28 cellular contexts compared by ENCODE assay signal in genomic region chr2:46772500-46772899, GRCh38.
"Had no signal": no experiment of that assay in that cellular context is flagged by ENCODE, and none has a peak within 500 bp of the region (broad histone marks: within the 10 kb centered on the region; RNA-seq: fewer than 3 reads in every experiment).

No MANE protein-coding gene starts in this region.

- H3K4me1 ChIP-seq: left lung, prostate gland, thyroid gland, transverse colon had no signal

- H3K36me3 ChIP-seq: heart left ventricle, left lung, lower lobe of right lung, pancreas, prostate gland, sigmoid colon, spleen, thyroid gland, transverse colon, upper lobe of left lung had no signal

- DNase-seq: heart left ventricle; hypothalamus; immature natural killer cell; kidney; left colon; left lung; lower lobe of right lung; mammary epithelial cell; midbrain; mucosa of descending colon; naive thymus-derived CD4-positive, alpha-beta T cell; pancreas; posterior cingulate gyrus; retina; right cardiac atrium; sigmoid colon; small intestine; spleen; stimulated activated CD4-positive, alpha-beta T cell treated with anti-CD3 and anti-CD28 coated beads, Interleukin-4, amount 100 ng/mL, for 24 hours; stimulated activated naive CD4-positive, alpha-beta T cell treated with Interleukin-2 at 50 U/mL for 16 hours; stimulated activated naive CD8-positive, alpha-beta T cell treated with anti-CD3 and anti-CD28 coated beads, Interleukin-15, amount 100 ng/mL, for 72 hours; substantia nigra; thyroid gland; transverse colon; upper lobe of left lung had no signal

- ATAC-seq: heart left ventricle; left colon; left lung; lower lobe of right lung; mucosa of descending colon; naive thymus-derived CD4-positive, alpha-beta T cell; natural killer cell treated with Interleukin-12 subunit alpha and Interleukin-12 subunit beta and Interleukin-15 and Interleukin-18, amount 100 ng/mL, for 72 hours; pancreas; stimulated activated memory B cell treated with anti-CD40 and anti-IgM and Interleukin-4, amounts not matched to agents 10 μg/mL and 1 μg/mL and 100 μg/mL, for 72 hours; stimulated activated naive CD8-positive, alpha-beta T cell treated with anti-CD3 and anti-CD28 coated beads, Interleukin-15, amount 100 ng/mL, for 72 hours had no signal

- H3K27ac ChIP-seq: heart left ventricle, left lung, lower lobe of right lung, pancreas, prostate gland, sigmoid colon, thyroid gland, transverse colon, upper lobe of left lung had no signal

- H3K27me3 ChIP-seq: heart left ventricle, left lung, pancreas, sigmoid colon, spleen, thyroid gland, transverse colon, upper lobe of left lung had no signal

- H3K4me3 ChIP-seq: heart left ventricle, left lung, lower lobe of right lung, mucosa of descending colon, pancreas, prostate gland, sigmoid colon, spleen, thyroid gland, transverse colon, upper lobe of left lung had no signal

- H3K9me3 ChIP-seq: heart left ventricle, left lung, lower lobe of right lung, mucosa of descending colon, pancreas, prostate gland, sigmoid colon, spleen, thyroid gland, transverse colon, upper lobe of left lung had no signal
